Comparison of ENCODE assay signal across 26 cellular contexts in genomic region chr3:69566256-69566655, GRCh38.
"Had no signal": no experiment of that assay in that cellular context is flagged by ENCODE, and none has a peak within 500 bp of the region (broad histone marks: within the 10 kb centered on the region; RNA-seq: fewer than 3 reads in every experiment).

No MANE protein-coding gene starts in this region.

- DNase-seq: activated CD4-positive, alpha-beta memory T cell treated with anti-CD3 and anti-CD28 coated beads, Interleukin-2, amount 10 ng/mL, durations not matched to agents 7 days and 5 days; activated CD4-positive, alpha-beta T cell treated with anti-CD3 and anti-CD28 coated beads for 1 hour; activated CD4-positive, alpha-beta T cell treated with anti-CD3 and anti-CD28 coated beads for 4 hours; activated CD4-positive, alpha-beta T cell treated with anti-CD3 and anti-CD28 coated beads, Interleukin-2, amount 10 ng/mL, durations not matched to agents 7 days and 5 days; activated CD4-positive, alpha-beta T cell treated with anti-CD3 and anti-CD28 coated beads, Interleukin-2, amount 50 U/mL, for 4 hours; activated CD8-positive, alpha-beta memory T cell treated with anti-CD3 and anti-CD28 coated beads, Interleukin-2, amount 50 U/mL, for 48 hours; activated gamma-delta T cell; activated naive CD4-positive, alpha-beta T cell; activated naive CD4-positive, alpha-beta T cell treated with anti-CD3 and anti-CD28 coated beads, Interleukin-2, amount 10 ng/mL, durations not matched to agents 7 days and 5 days; activated naive CD8-positive, alpha-beta T cell treated with anti-CD3 and anti-CD28 coated beads, Interleukin-2, amount 10 ng/mL, durations not matched to agents 7 days and 5 days; activated T-cell treated with anti-CD3 and anti-CD28 coated beads for 4 hours; activated T-cell treated with anti-CD3 and anti-CD28 coated beads, Interleukin-2, amount 50 U/mL, for 24 hours; activated T-cell treated with anti-CD3 and anti-CD28 coated beads, Interleukin-2, amount 50 U/mL, for 72 hours; caudate nucleus; cortex of kidney; dermis blood vessel endothelial cell; effector CD4-positive, alpha-beta T cell; effector memory CD8-positive, alpha-beta T cell; erythroblast; foreskin keratinocyte; gastrocnemius medialis; glutamatergic neuron; heart left ventricle; T-helper 2 cell had no signal

- ATAC-seq: activated naive CD4-positive, alpha-beta T cell treated with anti-CD3 and anti-CD28 coated beads, Interleukin-2, amount 50 U/mL, for 72 hours; activated T-cell treated with anti-CD3 and anti-CD28 coated beads, Interleukin-2, amount 50 U/mL, for 72 hours; effector memory CD8-positive, alpha-beta T cell; foreskin keratinocyte; gastrocnemius medialis; WTC11 had no signal
